ENCODE assay signal across 8 cellular contexts in genomic region chr6:155177369-155177961, GRCh38.
A peak's percentile ranks its signal among the peaks of the same experiment; 100 is the strongest.
DNase-seq lines count a peak whose midpoint lies in the region; ATAC-seq and TF ChIP-seq lines count a peak whose summit lies in the region.

No MANE protein-coding gene starts in this region.

- H3K4me2 ChIP-seq in neural cell (ENCODE audit: low read length) = no peak overlapping the region

- no peaks in the 10 kb centered on the region for H3K27me3 ChIP-seq in neural cell (ENCODE audit: insufficient read depth, low read depth, low read length)

- H4K20me1 ChIP-seq in neural cell (ENCODE audit: insufficient read depth) = no peaks in the 10 kb centered on the region

- H3K27me3 Mint-ChIP-seq in CD14-positive monocyte (ENCODE audit: low read depth in 3 of 3) = no peaks in the 10 kb centered on the region

- ATAC-seq in GM18511 (IDR thresholded peaks at IDR 0.05; ENCODE audit: unreplicated experiment) (peak; percentile 34), GM19395 (IDR thresholded peaks at IDR 0.05; ENCODE audit: unreplicated experiment) (no peak)

- no peak overlapping the region for H2AFZ ChIP-seq in neural cell (ENCODE audit: low read depth, low read length)

- H3K4me3 Mint-ChIP-seq in CD14-positive monocyte = no peak overlapping the region

- H3K4me1 Mint-ChIP-seq in CD14-positive monocyte = peaks cover 3% of the 10 kb centered on the region

- H3K4me3 ChIP-seq in epithelial cell of esophagus (ENCODE audit: low read length) (no peak overlapping the region), neural cell (ENCODE audit: low read length) (no peak overlapping the region)

- H3K9me2 ChIP-seq in neural cell (ENCODE audit: insufficient read depth, low read length) = no peaks in the 10 kb centered on the region

- H3F3A ChIP-seq in neural cell (ENCODE audit: insufficient read depth, low read length, poor library complexity, severe bottlenecking) = no peaks in the 10 kb centered on the region

- H3K36me3 Mint-ChIP-seq in CD14-positive monocyte = no peaks in the 10 kb centered on the region

- peak; percentile 83 for TF ChIP-seq RAD21 in neural cell (conservative IDR thresholded peaks at IDR 0.05)

- H3K36me3 ChIP-seq in neural cell (ENCODE audit: insufficient read depth, low read length) = no peaks in the 10 kb centered on the region

- H3K9me3 Mint-ChIP-seq in CD14-positive monocyte = no peaks in the 10 kb centered on the region

- TF ChIP-seq EP300 in neural cell (conservative IDR thresholded peaks at IDR 0.05; ENCODE audit: poor library complexity, severe bottlenecking) = no peak

- TF ChIP-seq CTCF in CD14-positive monocyte (IDR thresholded peaks at IDR 0.05) = peak; percentile 73
- TF ChIP-seq CTCF in epithelial cell of esophagus (IDR thresholded peaks at IDR 0.05; ENCODE audit: insufficient read depth, low read depth, low read length, missing control alignments) = peak; percentile 67
- TF ChIP-seq CTCF in neural cell (IDR thresholded peaks at IDR 0.05; ENCODE audit: poor library complexity, severe bottlenecking) = peak; percentile 83

- no peak overlapping the region for H3K27ac ChIP-seq in neural cell (ENCODE audit: low read length)

- H3K27ac Mint-ChIP-seq in CD14-positive monocyte = peak overlapping the region in 1 of 7 donors; percentile 41

- intact Hi-C loops in CD14-positive monocyte (cut with micrococcal nuclease) = loop anchor here (5.0 to 10.0 kb wide), 2 partner anchors 70 to 253 kb away; no protein-coding TSS in a partner anchor

- H3K9ac ChIP-seq in neural cell (ENCODE audit: low read length) = no peak overlapping the region

- no peak for DNase-seq in CD14-positive monocyte (ENCODE audit: low spot score)
- peak; percentile 61 for DNase-seq in NCI-H1436 (lab: John Stamatoyannopoulos, UW)
- DNase-seq in SW480 (ENCODE audit: low spot score) = peak; percentile 42
- peak; percentile 71 for DNase-seq in epithelial cell of esophagus (ENCODE audit: low read depth)
- DNase-seq in NCI-H226 = no peak

- H3K79me2 ChIP-seq in neural cell (replicated peaks; ENCODE audit: insufficient read depth, low read length) = no peaks in the 10 kb centered on the region

- no peaks in the 10 kb centered on the region for H3K9me3 ChIP-seq in neural cell (ENCODE audit: low read length)

TF ChIP-seq in neural cell, 6 proteins besides CTCF, POLR2A, EP300 and RAD21:
- no peak for TF ChIP-seq TAF1 (IDR thresholded peaks at IDR 0.05; ENCODE audit: low read depth)
- peak; percentile 92 for TF ChIP-seq SMC3 (conservative IDR thresholded peaks at IDR 0.05; ENCODE audit: poor library complexity)

Comparison
In these comparisons a context has a peak if more than half of its experiments do, and no peak if none do; other contexts are left out.
1. DNase-seq: peak in NCI-H1436 (single experiment), SW480 (single experiment) and epithelial cell of esophagus (single experiment); none in CD14-positive monocyte (single experiment) and NCI-H226 (single experiment).
2. Peak in every context shown above with its lines, with median percentiles within 50 percentile points of each other: CTCF ChIP-seq.